Comparison of ENCODE assay signal across 18 cellular contexts in the genomic region with DNA sequence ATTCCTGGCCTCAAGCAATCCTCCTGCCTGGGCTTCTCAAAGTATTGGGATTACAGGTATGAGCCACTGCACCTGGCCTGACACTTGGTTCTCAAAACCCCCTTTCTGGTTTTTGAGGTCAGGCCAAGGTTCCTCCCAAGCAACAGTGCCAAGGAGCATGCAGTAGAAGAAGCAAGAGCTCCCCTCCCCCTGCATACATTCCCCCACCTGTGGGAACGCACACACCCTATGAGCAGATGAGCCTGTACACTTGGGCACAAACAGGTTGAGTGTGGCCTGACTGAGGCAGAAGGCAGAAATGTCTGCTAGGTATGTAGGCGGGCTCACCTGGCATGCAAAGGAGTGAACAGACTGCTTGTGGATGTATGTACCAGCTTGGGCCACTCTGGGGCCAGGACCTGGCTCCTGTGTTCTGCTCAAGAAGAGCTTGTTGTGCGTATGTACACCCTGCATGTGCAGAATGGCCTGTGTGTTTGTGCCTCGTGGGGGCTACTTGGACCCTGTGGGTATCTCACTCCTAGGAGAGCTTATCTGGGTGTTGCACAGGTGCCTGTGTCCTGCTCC. TPM values are rescaled to one million over a fixed set of nuclear protein-coding genes. Genes with fewer than 3 reads are reported as not detected.
DNase-seq lines count a peak whose midpoint lies in the region; ATAC-seq and TF ChIP-seq lines count a peak whose summit lies in the region.
"Had no signal": no experiment of that assay in that cellular context is flagged by ENCODE, and none has a peak within 500 bp of the region (broad histone marks: within the 10 kb centered on the region; RNA-seq: fewer than 3 reads in every experiment).

No MANE protein-coding gene starts in this region.

- H3K4me3 Mint-ChIP-seq in activated CD4-positive, alpha-beta T cell treated with anti-CD3 and anti-CD28 coated beads, Interleukin-2, amount 10 ng/mL, durations not matched to agents 24 days and 14 days, result peak overlapping the region; percentile 88
- H3K4me3 Mint-ChIP-seq in HFFc6 (peak overlapping the region; percentile 92; the same call in 1 of the 2 replicates), brain (peak overlapping the region; percentile 94 to 99 (median 97)), nephron progenitor cell (peak overlapping the region; percentile 90)

- peaks cover 14% of the 10 kb centered on the region for H3K4me1 Mint-ChIP-seq in activated CD4-positive, alpha-beta T cell treated with anti-CD3 and anti-CD28 coated beads, Interleukin-2, amount 10 ng/mL, durations not matched to agents 24 days and 14 days
- H3K4me1 Mint-ChIP-seq in HFFc6 (ENCODE audit: low read depth) (peaks cover 12% of the 10 kb centered on the region), brain (peaks cover 74% of the 10 kb centered on the region), nephron progenitor cell (peaks cover 34% of the 10 kb centered on the region)

- peaks cover 30% of the 10 kb centered on the region for H3K27me3 Mint-ChIP-seq in activated CD4-positive, alpha-beta T cell treated with anti-CD3 and anti-CD28 coated beads, Interleukin-2, amount 10 ng/mL, durations not matched to agents 24 days and 14 days
- no peaks in the 10 kb centered on the region; the same call in 1 of the 2 replicates for H3K27me3 Mint-ChIP-seq in HFFc6 (ENCODE audit: insufficient read depth)
- peaks cover 13% of the 10 kb centered on the region for H3K27me3 Mint-ChIP-seq in brain
- H3K27me3 Mint-ChIP-seq in nephron progenitor cell (ENCODE audit: low read depth, poor library complexity), result peaks cover 21% of the 10 kb centered on the region

- no peak for DNase-seq in activated CD4-positive, alpha-beta T cell treated with anti-CD3 and anti-CD28 coated beads, Interleukin-2, amount 10 ng/mL, durations not matched to agents 24 days and 14 days
- DNase-seq in activated CD4-positive, alpha-beta T cell treated with anti-CD3 and anti-CD28 coated beads, Interleukin-2, amount 50 U/mL, for 48 hours, result no peak
- no peak for DNase-seq in HFFc6
- no peak for DNase-seq in nephron progenitor cell
- no peak for DNase-seq in NCI-H146 treated with DMSO at 0.1 percent for 48 hours (lab: John Stamatoyannopoulos, UW; ENCODE audit: unreplicated experiment)
- DNase-seq in HPDE6-E6E7 (ENCODE audit: extremely low spot score), result no peak
- DNase-seq: amniotic stem cell; Calu3; left ventricle myocardium inferior; NCI-H2171; NK-92 treated with Interleukin-12 subunit alpha and Interleukin-12 subunit beta, amount 100 ng/mL, for 24 hours; stimulated activated CD4-positive, alpha-beta T cell treated with anti-CD3 and anti-CD28 coated beads, Interleukin-4, amount 100 ng/mL, for 1 hour had no signal

- no peak for ATAC-seq in GM18868 (IDR thresholded peaks at IDR 0.05; ENCODE audit: unreplicated experiment)

- TF ChIP-seq CTCF in HFFc6 (IDR thresholded peaks at IDR 0.05) (no peak), brain (conservative IDR thresholded peaks at IDR 0.05) (no peak), nephron progenitor cell (IDR thresholded peaks at IDR 0.05) (no peak)

- H3K9me3 Mint-ChIP-seq in activated CD4-positive, alpha-beta T cell treated with anti-CD3 and anti-CD28 coated beads, Interleukin-2, amount 10 ng/mL, durations not matched to agents 24 days and 14 days, result no peaks in the 10 kb centered on the region
- H3K9me3 Mint-ChIP-seq in HFFc6 (no peaks in the 10 kb centered on the region), brain (peaks cover 0 to 5% (median 0%) of the 10 kb centered on the region in 5 experiments), nephron progenitor cell (no peaks in the 10 kb centered on the region)
- H3K9me3 Mint-ChIP-seq: dendritic cell treated with granulocyte-macrophage colony-stimulating factor and Interleukin-4, amounts not matched to agents 40 ng/mL and 50 ng/mL, for 4 days had no signal

- no peak overlapping the region for H3K27ac Mint-ChIP-seq in activated CD4-positive, alpha-beta T cell treated with anti-CD3 and anti-CD28 coated beads, Interleukin-2, amount 10 ng/mL, durations not matched to agents 24 days and 14 days
- H3K27ac Mint-ChIP-seq in HFFc6, result no peak overlapping the region
- H3K27ac Mint-ChIP-seq in brain, result peak overlapping the region in 4 of 5 experiments; percentile 91 to 98 (median 96)
- no peak overlapping the region for H3K27ac Mint-ChIP-seq in nephron progenitor cell
- H3K27ac Mint-ChIP-seq: dendritic cell treated with granulocyte-macrophage colony-stimulating factor and Interleukin-4, amounts not matched to agents 40 ng/mL and 50 ng/mL, for 4 days had no signal

- intact Hi-C loops in activated CD4-positive, alpha-beta T cell treated with anti-CD3 and anti-CD28 coated beads, Interleukin-2, amount 10 ng/mL, durations not matched to agents 24 days and 14 days (cut with micrococcal nuclease), result no loop called here

- no peaks in the 10 kb centered on the region for H3K36me3 Mint-ChIP-seq in activated CD4-positive, alpha-beta T cell treated with anti-CD3 and anti-CD28 coated beads, Interleukin-2, amount 10 ng/mL, durations not matched to agents 24 days and 14 days (ENCODE audit: low read depth)
- H3K36me3 Mint-ChIP-seq in HFFc6 (ENCODE audit: low read depth) (no peaks in the 10 kb centered on the region), brain (peaks cover 8% of the 10 kb centered on the region), nephron progenitor cell (ENCODE audit: low read depth) (no peaks in the 10 kb centered on the region)

RNA-seq across cellular contexts. Expression of gene GPRIN1, which starts 1.7 kb away (rescaled TPM):
- total RNA-seq in activated CD4-positive, alpha-beta T cell treated with anti-CD3 and anti-CD28 coated beads, Interleukin-2, amount 10 ng/mL, durations not matched to agents 24 days and 14 days, result 3.7 TPM in 2 replicates
- 1 to 10 TPM; 2.3 to 5.4 (median 2.6) TPM for total RNA-seq in HFFc6 (2021; fragmentation: NEBNext Ultra II Directional; extraction: Animal tissue kit (Norgen Biotek cat#: 25700))
- polyA plus RNA-seq in brain (ENCODE audit: insufficient read depth, low read depth, low replicate concordance), result 86.4 TPM

RNA-seq across cellular contexts. Expression of gene SNCB, which starts 22.1 kb away (rescaled TPM):
- not detected in 2 replicates for total RNA-seq in activated CD4-positive, alpha-beta T cell treated with anti-CD3 and anti-CD28 coated beads, Interleukin-2, amount 10 ng/mL, durations not matched to agents 24 days and 14 days
- total RNA-seq in HFFc6 (2021; fragmentation: NEBNext Ultra II Directional; extraction: Animal tissue kit (Norgen Biotek cat#: 25700)), result not detected
- 258 TPM for polyA plus RNA-seq in brain (ENCODE audit: insufficient read depth, low read depth, low replicate concordance)
- total RNA-seq: Calu3, hepatocyte, urinary bladder had no signal

RNA-seq across cellular contexts. Expression of gene EIF4E1B, which starts 22.3 kb away (rescaled TPM):
- not detected in 2 replicates for total RNA-seq in activated CD4-positive, alpha-beta T cell treated with anti-CD3 and anti-CD28 coated beads, Interleukin-2, amount 10 ng/mL, durations not matched to agents 24 days and 14 days
- total RNA-seq in HFFc6 (2021; fragmentation: NEBNext Ultra II Directional; extraction: Animal tissue kit (Norgen Biotek cat#: 25700)), result not detected
- polyA plus RNA-seq in brain (ENCODE audit: insufficient read depth, low read depth, low replicate concordance), result 0.81 TPM
- total RNA-seq: Calu3, fibroblast of lung, hepatocyte, left ventricle myocardium inferior, urinary bladder had no signal
- polyA plus RNA-seq: fibroblast of lung, hepatocyte, urinary bladder had no signal

RNA-seq across cellular contexts. Expression of gene TSPAN17, which starts 39.1 kb away (rescaled TPM):
- 29.3 and 32.0 TPM in 2 replicates for total RNA-seq in activated CD4-positive, alpha-beta T cell treated with anti-CD3 and anti-CD28 coated beads, Interleukin-2, amount 10 ng/mL, durations not matched to agents 24 days and 14 days
- 10 to 100 TPM; 51.4 to 64.9 (median 57.6) TPM for total RNA-seq in HFFc6 (2021; fragmentation: NEBNext Ultra II Directional; extraction: Animal tissue kit (Norgen Biotek cat#: 25700))
- 24.8 TPM for polyA plus RNA-seq in brain (ENCODE audit: insufficient read depth, low read depth, low replicate concordance)

RNA-seq across cellular contexts. Expression of gene CDHR2, which starts 59.1 kb away (rescaled TPM):
- total RNA-seq in activated CD4-positive, alpha-beta T cell treated with anti-CD3 and anti-CD28 coated beads, Interleukin-2, amount 10 ng/mL, durations not matched to agents 24 days and 14 days, result 0.35 and 0.45 TPM in 2 replicates
- not detected for total RNA-seq in HFFc6 (2021; fragmentation: NEBNext Ultra II Directional; extraction: Animal tissue kit (Norgen Biotek cat#: 25700))
- polyA plus RNA-seq in brain (ENCODE audit: insufficient read depth, low read depth, low replicate concordance), result 0.29 TPM
- total RNA-seq: urinary bladder had no signal
- polyA plus RNA-seq: fibroblast of lung, urinary bladder had no signal

Comparison
In these comparisons a context has a peak if more than half of its experiments do, and no peak if none do; other contexts are left out.
1. H3K27ac Mint-ChIP-seq: peak in brain (4 of 5); none in activated CD4-positive, alpha-beta T cell treated with anti-CD3 and anti-CD28 coated beads, Interleukin-2, amount 10 ng/mL, durations not matched to agents 24 days and 14 days (single experiment), HFFc6 (single experiment) and nephron progenitor cell (single experiment).
2. Peak in every context shown above with its lines, with median percentiles within 50 percentile points of each other: H3K4me3 Mint-ChIP-seq.